7 cellular contexts compared by ENCODE assay signal in genomic region chr15:69454953-69455352, GRCh38. TPM values are rescaled to one million over a fixed set of nuclear protein-coding genes. Genes with fewer than 3 reads are reported as not detected.
DNase-seq lines count a peak whose midpoint lies in the region; FAIRE-seq and TF ChIP-seq lines count a peak whose summit lies in the region.

No MANE protein-coding gene starts in this region.

- peaks cover 39% of the 10 kb centered on the region for H4K20me1 ChIP-seq in neural progenitor cell (ENCODE audit: low read depth)

- peaks cover 8% of the 10 kb centered on the region for H3K4me1 ChIP-seq in colonic mucosa
- H3K4me1 ChIP-seq in neural progenitor cell = peaks cover 12% of the 10 kb centered on the region

- no peak overlapping the region for H3K27ac Mint-ChIP-seq in neural progenitor cell

- H3K4me2 ChIP-seq in neural progenitor cell = peak overlapping the region; percentile 87

- H3K27me3 Mint-ChIP-seq in neural progenitor cell (ENCODE audit: insufficient read depth, low read depth) = peaks cover 6% of the 10 kb centered on the region

- H3K4me3 Mint-ChIP-seq in neural progenitor cell = peak overlapping the region; percentile 94

- no peaks in the 10 kb centered on the region for H3K27me3 ChIP-seq in GM06990 (replicated peaks; ENCODE audit: control insufficient read depth, insufficient read depth, low read length)
- H3K27me3 ChIP-seq in colonic mucosa = no peaks in the 10 kb centered on the region
- no peaks in the 10 kb centered on the region for H3K27me3 ChIP-seq in neural progenitor cell

- peaks cover 65% of the 10 kb centered on the region for H3F3A ChIP-seq in neural progenitor cell (ENCODE audit: low read depth)

- H3K79me2 ChIP-seq in neural progenitor cell (ENCODE audit: low read depth) = peaks cover 37% of the 10 kb centered on the region

- FAIRE-seq in urothelium cell line (lab: Jason Lieb, UNC) = no peak

- intact Hi-C loops in colonic mucosa (cut with DNase I) = loop anchor here (5.0 kb wide), 1 partner anchor 33 kb away; no protein-coding TSS in a partner anchor

- TF ChIP-seq CTCF in GM06990 (IDR thresholded peaks at IDR 0.05; ENCODE audit: insufficient read depth, low read length, poor library complexity, severe bottlenecking) (no peak), NB4 (IDR thresholded peaks at IDR 0.05; ENCODE audit: low read depth, low read length) (no peak), colonic mucosa (IDR thresholded peaks at IDR 0.05) (no peak), neural progenitor cell (IDR thresholded peaks at IDR 0.05) (no peak)

- DNase-seq in GM06990 (ENCODE audit: extremely low read depth, insufficient read length) (no peak), NB4 (ENCODE audit: low read depth) (peak; percentile 14), colonic mucosa (no peak), neural progenitor cell (ENCODE audit: low spot score) (no peak), urothelium cell line (ENCODE audit: low spot score) (no peak), KBM-7 (no peak), DMS153 treated with DMSO at 0.1 percent for 48 hours (lab: John Stamatoyannopoulos, UW; ENCODE audit: unreplicated experiment) (no peak)

- no peak overlapping the region for H2AFZ ChIP-seq in neural progenitor cell (replicated peaks)

- H3K9ac ChIP-seq in colonic mucosa (ENCODE audit: low read depth in 2 of 2, low read length in 2 of 2) (peak overlapping the region; percentile 27 to 39), neural progenitor cell (no peak overlapping the region)

- H3K4me3 ChIP-seq in GM06990 (replicated peaks; ENCODE audit: low read depth, low read length) (peak overlapping the region; percentile 98), NB4 (ENCODE audit: low read depth, low read length) (peak overlapping the region; percentile 90), colonic mucosa (no peak overlapping the region), neural progenitor cell (peak overlapping the region; percentile 79)

- peaks cover 32% of the 10 kb centered on the region for H3K4me1 Mint-ChIP-seq in neural progenitor cell

- peaks cover 20% of the 10 kb centered on the region for H3K36me3 Mint-ChIP-seq in neural progenitor cell

- no peak overlapping the region for H3K27ac ChIP-seq in colonic mucosa
- no peak overlapping the region for H3K27ac ChIP-seq in neural progenitor cell

- in situ Hi-C loops in KBM-7 (cut with MboI; ENCODE audit: low pct_unique_long_range_greater_than_20kb, low sequenced_read_pairs) = no loop called here

- no peaks in the 10 kb centered on the region for H3K9me3 Mint-ChIP-seq in neural progenitor cell

- H3K36me3 ChIP-seq in GM06990 (ENCODE audit: control insufficient read depth, insufficient read depth, low read length) (peaks cover 19% of the 10 kb centered on the region), colonic mucosa (peaks cover 5% of the 10 kb centered on the region), neural progenitor cell (peaks cover 11% of the 10 kb centered on the region)

- TF ChIP-seq POLR2A in NB4 (IDR thresholded peaks at IDR 0.05; ENCODE audit: extremely low read depth, insufficient read length) = no peak

- H3K9me3 ChIP-seq in colonic mucosa (no peaks in the 10 kb centered on the region), neural progenitor cell (ENCODE audit: low read depth) (no peaks in the 10 kb centered on the region)

RNA-seq across cellular contexts. Expression of gene RPLP1, which starts 2.3 kb away (rescaled TPM):
- total RNA-seq in colonic mucosa = 1,000 to 10,000 TPM; 1,531 to 1,739 TPM
- 109 and 376 TPM in 2 replicates for total RNA-seq in neural progenitor cell (ENCODE audit: low replicate concordance)

RNA-seq across cellular contexts. Expression of gene KIF23, which starts 40.8 kb away (rescaled TPM):
- total RNA-seq in colonic mucosa (10 to 100 TPM in 1 of 2 donors, 1 to 10 TPM in 1; 9.5 to 38.3 TPM), neural progenitor cell (ENCODE audit: low replicate concordance) (115 and 193 TPM in 2 replicates)
